9 cellular contexts compared by ENCODE assay signal in the genomic region with DNA sequence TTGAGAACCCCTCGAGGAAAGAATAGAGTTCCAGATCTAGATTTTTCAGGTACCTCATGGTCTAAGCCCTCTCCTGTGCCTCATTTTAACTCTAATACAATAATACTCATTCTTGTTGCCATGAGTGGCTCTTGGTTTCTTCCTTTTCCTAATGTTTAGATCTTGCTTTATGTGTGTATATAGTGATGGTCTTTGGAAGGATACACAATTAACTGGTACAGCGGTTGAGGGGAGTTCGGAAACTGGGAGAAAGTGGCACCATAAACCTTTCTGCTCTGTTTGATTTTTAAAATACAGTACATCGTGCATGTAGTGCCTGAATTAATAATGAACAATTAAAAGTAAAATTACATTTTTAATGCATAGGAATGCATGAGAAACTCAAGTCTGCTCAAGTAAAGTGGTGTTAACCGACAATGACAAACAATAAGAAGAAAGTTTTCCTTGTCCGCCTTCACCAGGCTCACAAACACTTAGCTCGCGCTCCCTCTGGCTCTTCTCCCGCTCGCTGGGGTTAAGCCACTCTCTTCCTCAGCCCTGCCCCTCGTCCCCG. TPM values are rescaled to one million over a fixed set of nuclear protein-coding genes. Genes with fewer than 3 reads are reported as not detected.
DNase-seq lines count a peak whose midpoint lies in the region; ATAC-seq, FAIRE-seq and TF ChIP-seq lines count a peak whose summit lies in the region.
"Had no signal": no experiment of that assay in that cellular context is flagged by ENCODE, and none has a peak within 500 bp of the region (broad histone marks: within the 10 kb centered on the region; RNA-seq: fewer than 3 reads in every experiment).

No MANE protein-coding gene starts in this region.

- peak overlapping the region; percentile 94 for H3K4me2 ChIP-seq in BLaER1

- no peaks in the 10 kb centered on the region for H3K9me3 ChIP-seq in BLaER1

- peak overlapping the region; percentile 95 for H3K27ac ChIP-seq in BLaER1

- peaks cover 13% of the 10 kb centered on the region for H3K36me3 Mint-ChIP-seq in activated CD8-positive, alpha-beta T cell treated with anti-CD3 and anti-CD28 coated beads for 36 hours (ENCODE audit: low read depth)
- peaks cover 2% of the 10 kb centered on the region for H3K36me3 Mint-ChIP-seq in memory B cell

- peak overlapping the region; percentile 99 for H3K4me3 ChIP-seq in BLaER1

- FAIRE-seq in D721Med (lab: Jason Lieb, UNC) = no peak

- H4K20me1 ChIP-seq in BLaER1 = peaks cover 35% of the 10 kb centered on the region

- H3K4me3 Mint-ChIP-seq in activated CD8-positive, alpha-beta T cell treated with anti-CD3 and anti-CD28 coated beads for 36 hours = peak overlapping the region; percentile 92
- H3K4me3 Mint-ChIP-seq in memory B cell = peak overlapping the region; percentile 96

- H3K27me3 Mint-ChIP-seq in activated CD8-positive, alpha-beta T cell treated with anti-CD3 and anti-CD28 coated beads for 36 hours = no peaks in the 10 kb centered on the region
- H3K27me3 Mint-ChIP-seq in memory B cell = no peaks in the 10 kb centered on the region

- no peak for TF ChIP-seq CTCF in activated CD8-positive, alpha-beta T cell treated with anti-CD3 and anti-CD28 coated beads for 36 hours (IDR thresholded peaks at IDR 0.05)
- no peak for TF ChIP-seq CTCF in D721Med (IDR thresholded peaks at IDR 0.05; ENCODE audit: insufficient read depth, missing control alignments)

- H3K4me1 ChIP-seq in BLaER1 = peaks cover 29% of the 10 kb centered on the region

- H3K9me3 Mint-ChIP-seq in activated CD8-positive, alpha-beta T cell treated with anti-CD3 and anti-CD28 coated beads for 36 hours = no peaks in the 10 kb centered on the region
- H3K9me3 Mint-ChIP-seq in memory B cell = no peaks in the 10 kb centered on the region

- intact Hi-C loops in activated CD8-positive, alpha-beta T cell treated with anti-CD3 and anti-CD28 coated beads for 36 hours (cut with micrococcal nuclease) = no loop called here

- H3K27ac Mint-ChIP-seq in activated CD8-positive, alpha-beta T cell treated with anti-CD3 and anti-CD28 coated beads for 36 hours = peak overlapping the region; percentile 64
- peak overlapping the region; percentile 90 for H3K27ac Mint-ChIP-seq in memory B cell

- H3K9ac ChIP-seq in BLaER1 = peak overlapping the region; percentile 97

- CTCF ChIA-PET in activated CD8-positive, alpha-beta T cell treated with anti-CD3 and anti-CD28 coated beads for 36 hours (lab: Charles Lee) = interaction anchor here (0.8 to 5.3 kb wide), 11 partner anchors 9 to 467 kb away, joined by 3 to 29 read pairs (median 7); partner anchors contain the start of genes PPA1 and TYSND1

- peaks cover 29% of the 10 kb centered on the region for H3K4me1 Mint-ChIP-seq in activated CD8-positive, alpha-beta T cell treated with anti-CD3 and anti-CD28 coated beads for 36 hours (ENCODE audit: low read depth)
- H3K4me1 Mint-ChIP-seq in memory B cell = peaks cover 29% of the 10 kb centered on the region

- no peak for DNase-seq in activated CD8-positive, alpha-beta T cell treated with anti-CD3 and anti-CD28 coated beads for 36 hours
- DNase-seq in memory B cell (ENCODE audit: low spot score in 2 of 2) (no peak), NCI-H524 (lab: John Stamatoyannopoulos, UW) (no peak), D341Med (ENCODE audit: low spot score) (no peak), D721Med (ENCODE audit: insufficient read length, low spot score) (no peak)
- no peak for DNase-seq in stimulated activated CD8-positive, alpha-beta memory T cell treated with anti-CD3 and anti-CD28 coated beads, Interleukin-4, amount 100 ng/mL, for 48 hours

- peaks cover 5% of the 10 kb centered on the region; the same call in 1 of the 2 replicates for H3K36me3 ChIP-seq in BLaER1

- POLR2A ChIA-PET in activated CD8-positive, alpha-beta T cell treated with anti-CD3 and anti-CD28 coated beads for 36 hours (lab: Charles Lee) = interaction anchor here (0.9 to 1.5 kb wide), 4 partner anchors 10 to 233 kb away, joined by 3 to 5 read pairs (median 4); partner anchors contain the start of genes LRRC20 and SAR1A

- ATAC-seq in GM21717 (IDR thresholded peaks at IDR 0.05; ENCODE audit: unreplicated experiment) = peak; percentile 8
- peak; percentile 5 for ATAC-seq in activated CD8-positive, alpha-beta T cell treated with anti-CD3 and anti-CD28 coated beads for 36 hours
- ATAC-seq in memory B cell (ENCODE audit: low read depth) = no peak

- H3K27me3 ChIP-seq in BLaER1 = no peaks in the 10 kb centered on the region

RNA-seq across cellular contexts. Expression of gene EIF4EBP2, which starts 0.4 kb away (rescaled TPM):
- 10 to 100 TPM; 23.5 to 24.0 TPM for total RNA-seq in activated CD8-positive, alpha-beta T cell treated with anti-CD3 and anti-CD28 coated beads for 36 hours

RNA-seq across cellular contexts. Expression of gene LRRC20, which starts 21.1 kb away (rescaled TPM):
- 10 to 100 TPM; 10.6 to 14.0 TPM for total RNA-seq in activated CD8-positive, alpha-beta T cell treated with anti-CD3 and anti-CD28 coated beads for 36 hours

RNA-seq across cellular contexts. Expression of gene NODAL, which starts 37.9 kb away (rescaled TPM):
- not detected for total RNA-seq in activated CD8-positive, alpha-beta T cell treated with anti-CD3 and anti-CD28 coated beads for 36 hours
- total RNA-seq: renal cortical epithelial cell had no signal
